9 cellular contexts compared by ENCODE assay signal in the genomic region with DNA sequence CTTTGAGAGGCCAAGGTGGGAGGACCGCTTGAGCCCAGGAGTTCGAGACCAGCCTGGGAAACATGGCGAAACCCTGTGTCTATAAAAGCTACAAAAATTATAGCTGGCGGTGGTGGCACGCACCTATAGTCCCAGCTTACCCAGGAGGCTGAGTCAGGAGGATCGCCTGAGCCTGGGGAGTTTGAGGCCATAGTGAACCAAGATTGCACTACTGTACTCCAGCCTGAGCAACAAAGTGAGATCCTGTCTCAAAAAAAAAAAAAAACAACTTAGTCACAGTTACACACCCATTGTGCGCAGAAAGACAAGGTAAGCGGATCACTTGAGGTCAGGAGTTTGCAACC. TPM values are rescaled to one million over a fixed set of nuclear protein-coding genes. Genes with fewer than 3 reads are reported as not detected.
A peak's percentile ranks its signal among the peaks of the same experiment; 100 is the strongest.
DNase-seq lines count a peak whose midpoint lies in the region; ATAC-seq and TF ChIP-seq lines count a peak whose summit lies in the region.
"Had no signal": no experiment of that assay in that cellular context is flagged by ENCODE, and none has a peak within 500 bp of the region (broad histone marks: within the 10 kb centered on the region; RNA-seq: fewer than 3 reads in every experiment).

No MANE protein-coding gene starts in this region.

- H3K27me3 ChIP-seq in upper lobe of right lung, result no peaks in the 10 kb centered on the region

- peaks cover 4% of the 10 kb centered on the region for H3K36me3 Mint-ChIP-seq in activated naive CD4-positive, alpha-beta T cell treated with anti-CD3 and anti-CD28 coated beads, Interleukin-2, amount 10 ng/mL, durations not matched to agents 7 days and 5 days
- peaks cover 37% of the 10 kb centered on the region for H3K36me3 Mint-ChIP-seq in dendritic cell treated with granulocyte-macrophage colony-stimulating factor and Interleukin-4, amounts not matched to agents 40 ng/mL and 50 ng/mL, for 4 days (ENCODE audit: low read depth)
- no peaks in the 10 kb centered on the region for H3K36me3 Mint-ChIP-seq in mesothelial cell of epicardium

- ATAC-seq in upper lobe of right lung (no peak), GM21515 (IDR thresholded peaks at IDR 0.05; ENCODE audit: unreplicated experiment) (no peak)

- CTCF ChIA-PET in activated naive CD4-positive, alpha-beta T cell treated with anti-CD3 and anti-CD28 coated beads, Interleukin-2, amount 10 ng/mL, durations not matched to agents 7 days and 5 days (lab: Charles Lee), result interaction anchor here (1.8 kb wide), 1 partner anchor 9 kb away, joined by 14 read pairs; no protein-coding TSS in a partner anchor

- peaks cover 4% of the 10 kb centered on the region for H3K4me1 ChIP-seq in upper lobe of right lung
- H3K4me1 ChIP-seq: psoas muscle had no signal

- intact Hi-C loops in dendritic cell treated with granulocyte-macrophage colony-stimulating factor and Interleukin-4, amounts not matched to agents 40 ng/mL and 50 ng/mL, for 4 days (cut with micrococcal nuclease), result no loop called here
- intact Hi-C loops in upper lobe of right lung (cut with DNase I), result no loop called here

- H3K36me3 ChIP-seq in upper lobe of right lung, result no peaks in the 10 kb centered on the region

- H3K27ac Mint-ChIP-seq in activated naive CD4-positive, alpha-beta T cell treated with anti-CD3 and anti-CD28 coated beads, Interleukin-2, amount 10 ng/mL, durations not matched to agents 7 days and 5 days, result peak overlapping the region; percentile 92
- H3K27ac Mint-ChIP-seq in dendritic cell treated with granulocyte-macrophage colony-stimulating factor and Interleukin-4, amounts not matched to agents 40 ng/mL and 50 ng/mL, for 4 days, result peak overlapping the region; percentile 91
- H3K27ac Mint-ChIP-seq in mesothelial cell of epicardium, result no peak overlapping the region

- TF ChIP-seq CTCF in upper lobe of right lung (IDR thresholded peaks at IDR 0.05) (no peak), mesothelial cell of epicardium (IDR thresholded peaks at IDR 0.05; ENCODE audit: unreplicated experiment) (no peak)

- DNase-seq in activated naive CD4-positive, alpha-beta T cell treated with anti-CD3 and anti-CD28 coated beads, Interleukin-2, amount 10 ng/mL, durations not matched to agents 7 days and 5 days, result no peak
- DNase-seq in activated naive CD4-positive, alpha-beta T cell treated with Interleukin-2 at 50 U/mL for 16 hours, result no peak
- DNase-seq in upper lobe of right lung, result no peak
- DNase-seq in mesothelial cell of epicardium (ENCODE audit: low spot score in 2 of 2, unreplicated experiment in 2 of 2), result no peak
- DNase-seq: GOT3, NCI-H2081 treated with DMSO at 0.1 percent for 48 hours had no signal

- H3K4me1 Mint-ChIP-seq in activated naive CD4-positive, alpha-beta T cell treated with anti-CD3 and anti-CD28 coated beads, Interleukin-2, amount 10 ng/mL, durations not matched to agents 7 days and 5 days, result peaks cover 36% of the 10 kb centered on the region
- peaks cover 27% of the 10 kb centered on the region for H3K4me1 Mint-ChIP-seq in dendritic cell treated with granulocyte-macrophage colony-stimulating factor and Interleukin-4, amounts not matched to agents 40 ng/mL and 50 ng/mL, for 4 days (ENCODE audit: low read depth)
- H3K4me1 Mint-ChIP-seq in mesothelial cell of epicardium, result no peaks in the 10 kb centered on the region

- H3K27ac ChIP-seq in upper lobe of right lung, result peak overlapping the region; percentile 79
- H3K27ac ChIP-seq: psoas muscle had no signal

- peak overlapping the region; percentile 93 for H3K4me3 Mint-ChIP-seq in activated naive CD4-positive, alpha-beta T cell treated with anti-CD3 and anti-CD28 coated beads, Interleukin-2, amount 10 ng/mL, durations not matched to agents 7 days and 5 days
- H3K4me3 Mint-ChIP-seq in dendritic cell treated with granulocyte-macrophage colony-stimulating factor and Interleukin-4, amounts not matched to agents 40 ng/mL and 50 ng/mL, for 4 days, result peak overlapping the region; percentile 82
- H3K4me3 Mint-ChIP-seq in mesothelial cell of epicardium, result no peak overlapping the region

- H3K9me3 Mint-ChIP-seq in activated naive CD4-positive, alpha-beta T cell treated with anti-CD3 and anti-CD28 coated beads, Interleukin-2, amount 10 ng/mL, durations not matched to agents 7 days and 5 days, result no peaks in the 10 kb centered on the region
- no peaks in the 10 kb centered on the region for H3K9me3 Mint-ChIP-seq in dendritic cell treated with granulocyte-macrophage colony-stimulating factor and Interleukin-4, amounts not matched to agents 40 ng/mL and 50 ng/mL, for 4 days
- H3K9me3 Mint-ChIP-seq in mesothelial cell of epicardium, result no peaks in the 10 kb centered on the region

- no peaks in the 10 kb centered on the region for H3K27me3 Mint-ChIP-seq in activated naive CD4-positive, alpha-beta T cell treated with anti-CD3 and anti-CD28 coated beads, Interleukin-2, amount 10 ng/mL, durations not matched to agents 7 days and 5 days
- H3K27me3 Mint-ChIP-seq in dendritic cell treated with granulocyte-macrophage colony-stimulating factor and Interleukin-4, amounts not matched to agents 40 ng/mL and 50 ng/mL, for 4 days, result peaks cover under 1% of the 10 kb centered on the region
- peaks cover 21% of the 10 kb centered on the region for H3K27me3 Mint-ChIP-seq in mesothelial cell of epicardium (ENCODE audit: low read depth)

- H3K9me3 ChIP-seq in upper lobe of right lung, result no peaks in the 10 kb centered on the region
- H3K9me3 ChIP-seq: psoas muscle had no signal

- no peak overlapping the region for H3K4me3 ChIP-seq in upper lobe of right lung

RNA-seq across cellular contexts. Expression of a gene that starts 0.7 kb away (rescaled TPM):
- total RNA-seq in upper lobe of right lung (8.7 TPM), mesothelial cell of epicardium (0.42 to 0.75 TPM (median 0.63 TPM) in 3 replicates)

RNA-seq across cellular contexts. Expression of a gene that starts 18.2 kb away (rescaled TPM):
- total RNA-seq in upper lobe of right lung (48.4 TPM), mesothelial cell of epicardium (18.9 to 21.9 TPM (median 20.6 TPM) in 3 replicates)
- total RNA-seq: psoas muscle had no signal

RNA-seq across cellular contexts. Expression of a gene that starts 19.8 kb away (rescaled TPM):
- total RNA-seq in upper lobe of right lung (0.58 TPM), mesothelial cell of epicardium (10.5 to 13.5 TPM (median 13.0 TPM) in 3 replicates)

RNA-seq across cellular contexts. Expression of a gene that starts 22.7 kb away (rescaled TPM):
- total RNA-seq in upper lobe of right lung (51.4 TPM), mesothelial cell of epicardium (60.8 to 67.5 TPM (median 65.5 TPM) in 3 replicates)

RNA-seq across cellular contexts. Expression of a gene that starts 48.5 kb away (rescaled TPM):
- total RNA-seq in upper lobe of right lung (7.4 TPM), mesothelial cell of epicardium (0.76 to 1.5 TPM (median 1.1 TPM) in 3 replicates)
